Comparison of ENCODE assay signal across 9 cellular contexts in genomic region chr18:74140540-74140939, GRCh38. TPM values are rescaled to one million over a fixed set of nuclear protein-coding genes. Genes with fewer than 3 reads are reported as not detected.
DNase-seq lines count a peak whose midpoint lies in the region; ATAC-seq, FAIRE-seq and TF ChIP-seq lines count a peak whose summit lies in the region.
"Not testable (repeated sequence)": the region's sequence is repeated elsewhere in the genome, so short reads cannot be mapped to it uniquely, and the experiment has no call there.
"Had no signal": no experiment of that assay in that cellular context is flagged by ENCODE, and none has a peak within 500 bp of the region (broad histone marks: within the 10 kb centered on the region; RNA-seq: fewer than 3 reads in every experiment).

No MANE protein-coding gene starts in this region.

- CTCF ChIA-PET in activated CD4-positive, alpha-beta T cell treated with anti-CD3 and anti-CD28 coated beads for 36 hours (lab: Charles Lee), result interaction anchor here (1.3 kb wide), 1 partner anchor 9 kb away, joined by 3 read pairs; no protein-coding TSS in a partner anchor

- POLR2A ChIA-PET in activated CD4-positive, alpha-beta T cell treated with anti-CD3 and anti-CD28 coated beads for 36 hours (lab: Charles Lee), result interaction anchor here (1.1 to 1.2 kb wide), 2 partner anchors 11 to 58 kb away, joined by 3 read pairs; no protein-coding TSS in a partner anchor

- intact Hi-C loops in activated CD4-positive, alpha-beta T cell treated with anti-CD3 and anti-CD28 coated beads for 36 hours (cut with DNase I, micrococcal nuclease), result loop anchor here (1.0 kb wide), 1 partner anchor 8 kb away; the partner anchor contains the start of gene TIMM21 (in 2 of the 2)
- intact Hi-C loops in activated T-helper 1 cell treated with anti-CD3 and anti-CD28 coated beads, Interleukin-12 subunit alpha, Interleukin-12 subunit beta, Interleukin-2, Interleukin-4 antibody, amounts not matched to agents 30 ng/mL and 10 ng/mL and 1 ng/mL, durations not matched to agents 14 hours and 24 hours and 36 hours (cut with micrococcal nuclease), result loop anchor here (1.0 to 2.0 kb wide), 5 partner anchors 8 to 931 kb away; partner anchors contain the start of gene TIMM21
- intact Hi-C loops in dendritic cell treated with granulocyte-macrophage colony-stimulating factor and Interleukin-4, amounts not matched to agents 40 ng/mL and 50 ng/mL, for 4 days (cut with micrococcal nuclease), result not testable (repeated sequence)

- H3K4me1 Mint-ChIP-seq in activated CD4-positive, alpha-beta T cell treated with anti-CD3 and anti-CD28 coated beads for 36 hours, result peaks cover 39% of the 10 kb centered on the region
- H3K4me1 Mint-ChIP-seq in activated T-helper 1 cell treated with anti-CD3 and anti-CD28 coated beads, Interleukin-12 subunit alpha, Interleukin-12 subunit beta, Interleukin-2, Interleukin-4 antibody, amounts not matched to agents 30 ng/mL and 10 ng/mL and 1 ng/mL, durations not matched to agents 14 hours and 24 hours and 36 hours (ENCODE audit: low read depth), result peaks cover 44% of the 10 kb centered on the region
- H3K4me1 Mint-ChIP-seq in activated naive CD8-positive, alpha-beta T cell treated with anti-CD3 and anti-CD28 coated beads for 36 hours, result peaks cover 46% of the 10 kb centered on the region
- H3K4me1 Mint-ChIP-seq in dendritic cell treated with granulocyte-macrophage colony-stimulating factor and Interleukin-4, amounts not matched to agents 40 ng/mL and 50 ng/mL, for 4 days (ENCODE audit: low read depth), result peaks cover 24% of the 10 kb centered on the region
- H3K4me1 Mint-ChIP-seq in stimulated activated naive B cell treated with anti-CD40 and anti-IgM and Interleukin-4, amounts not matched to agents 10 μg/mL and 1 μg/mL and 100 μg/mL, for 72 hours, result peaks cover 6 to 13% of the 10 kb centered on the region in 2 donors

- H3K36me3 Mint-ChIP-seq in activated CD4-positive, alpha-beta T cell treated with anti-CD3 and anti-CD28 coated beads for 36 hours (ENCODE audit: low read depth); activated T-helper 1 cell treated with anti-CD3 and anti-CD28 coated beads, Interleukin-12 subunit alpha, Interleukin-12 subunit beta, Interleukin-2, Interleukin-4 antibody, amounts not matched to agents 30 ng/mL and 10 ng/mL and 1 ng/mL, durations not matched to agents 14 hours and 24 hours and 36 hours (ENCODE audit: low read depth); activated naive CD8-positive, alpha-beta T cell treated with anti-CD3 and anti-CD28 coated beads for 36 hours; dendritic cell treated with granulocyte-macrophage colony-stimulating factor and Interleukin-4, amounts not matched to agents 40 ng/mL and 50 ng/mL, for 4 days (ENCODE audit: low read depth); stimulated activated naive B cell treated with anti-CD40 and anti-IgM and Interleukin-4, amounts not matched to agents 10 μg/mL and 1 μg/mL and 100 μg/mL, for 72 hours: not testable (repeated sequence)

- peak; percentile 30 for ATAC-seq in activated CD4-positive, alpha-beta T cell treated with anti-CD3 and anti-CD28 coated beads for 36 hours
- ATAC-seq in stimulated activated naive B cell treated with anti-CD40 and anti-IgM and Interleukin-4, amounts not matched to agents 10 μg/mL and 1 μg/mL and 100 μg/mL, for 72 hours (replicated peaks), result not testable (repeated sequence)

- not testable (repeated sequence) for TF ChIP-seq POLR2A in GM12891 (IDR thresholded peaks at IDR 0.05; ENCODE audit: low read depth, low read length)

- peaks cover 10% of the 10 kb centered on the region for H3K27me3 Mint-ChIP-seq in activated CD4-positive, alpha-beta T cell treated with anti-CD3 and anti-CD28 coated beads for 36 hours
- H3K27me3 Mint-ChIP-seq in activated T-helper 1 cell treated with anti-CD3 and anti-CD28 coated beads, Interleukin-12 subunit alpha, Interleukin-12 subunit beta, Interleukin-2, Interleukin-4 antibody, amounts not matched to agents 30 ng/mL and 10 ng/mL and 1 ng/mL, durations not matched to agents 14 hours and 24 hours and 36 hours (ENCODE audit: insufficient read depth); activated naive CD8-positive, alpha-beta T cell treated with anti-CD3 and anti-CD28 coated beads for 36 hours; dendritic cell treated with granulocyte-macrophage colony-stimulating factor and Interleukin-4, amounts not matched to agents 40 ng/mL and 50 ng/mL, for 4 days: not testable (repeated sequence)
- H3K27me3 Mint-ChIP-seq in stimulated activated naive B cell treated with anti-CD40 and anti-IgM and Interleukin-4, amounts not matched to agents 10 μg/mL and 1 μg/mL and 100 μg/mL, for 72 hours, result peaks cover 17 to 18% of the 10 kb centered on the region in 2 donors

- not testable (repeated sequence) for H3K27ac Mint-ChIP-seq in activated CD4-positive, alpha-beta T cell treated with anti-CD3 and anti-CD28 coated beads for 36 hours
- H3K27ac Mint-ChIP-seq in activated T-helper 1 cell treated with anti-CD3 and anti-CD28 coated beads, Interleukin-12 subunit alpha, Interleukin-12 subunit beta, Interleukin-2, Interleukin-4 antibody, amounts not matched to agents 30 ng/mL and 10 ng/mL and 1 ng/mL, durations not matched to agents 14 hours and 24 hours and 36 hours, result peak overlapping the region; percentile 93
- H3K27ac Mint-ChIP-seq in activated naive CD8-positive, alpha-beta T cell treated with anti-CD3 and anti-CD28 coated beads for 36 hours, result peak overlapping the region; percentile 98
- peak overlapping the region; percentile 3 for H3K27ac Mint-ChIP-seq in dendritic cell treated with granulocyte-macrophage colony-stimulating factor and Interleukin-4, amounts not matched to agents 40 ng/mL and 50 ng/mL, for 4 days
- H3K27ac Mint-ChIP-seq in stimulated activated naive B cell treated with anti-CD40 and anti-IgM and Interleukin-4, amounts not matched to agents 10 μg/mL and 1 μg/mL and 100 μg/mL, for 72 hours, result peak overlapping the region; percentile 81

- not testable (repeated sequence) for H3K4me3 Mint-ChIP-seq in activated CD4-positive, alpha-beta T cell treated with anti-CD3 and anti-CD28 coated beads for 36 hours; dendritic cell treated with granulocyte-macrophage colony-stimulating factor and Interleukin-4, amounts not matched to agents 40 ng/mL and 50 ng/mL, for 4 days
- peak overlapping the region; percentile 59 for H3K4me3 Mint-ChIP-seq in activated T-helper 1 cell treated with anti-CD3 and anti-CD28 coated beads, Interleukin-12 subunit alpha, Interleukin-12 subunit beta, Interleukin-2, Interleukin-4 antibody, amounts not matched to agents 30 ng/mL and 10 ng/mL and 1 ng/mL, durations not matched to agents 14 hours and 24 hours and 36 hours
- peak overlapping the region; percentile 72 for H3K4me3 Mint-ChIP-seq in activated naive CD8-positive, alpha-beta T cell treated with anti-CD3 and anti-CD28 coated beads for 36 hours
- peak overlapping the region in 1 of 2 donors; percentile 21 for H3K4me3 Mint-ChIP-seq in stimulated activated naive B cell treated with anti-CD40 and anti-IgM and Interleukin-4, amounts not matched to agents 10 μg/mL and 1 μg/mL and 100 μg/mL, for 72 hours

- not testable (repeated sequence) for DNase-seq in GM12891 (ENCODE audit: insufficient read length, low spot score); activated CD4-positive, alpha-beta T cell treated with anti-CD3 and anti-CD28 coated beads for 36 hours; activated T-helper 1 cell treated with anti-CD3 and anti-CD28 coated beads, Interleukin-12 subunit alpha, Interleukin-12 subunit beta, Interleukin-2, Interleukin-4 antibody, amounts not matched to agents 30 ng/mL and 10 ng/mL and 1 ng/mL, durations not matched to agents 14 hours and 24 hours and 36 hours (ENCODE audit: low spot score); activated naive CD8-positive, alpha-beta T cell treated with anti-CD3 and anti-CD28 coated beads for 36 hours; stimulated activated naive B cell treated with anti-CD40 and anti-IgM and Interleukin-4, amounts not matched to agents 10 μg/mL and 1 μg/mL and 100 μg/mL, for 72 hours
- peak; percentile 76 for DNase-seq in MV-4-11 (lab: John Stamatoyannopoulos, UW)

- not testable (repeated sequence) for H3K9me3 Mint-ChIP-seq in activated CD4-positive, alpha-beta T cell treated with anti-CD3 and anti-CD28 coated beads for 36 hours (ENCODE audit: low read depth); activated T-helper 1 cell treated with anti-CD3 and anti-CD28 coated beads, Interleukin-12 subunit alpha, Interleukin-12 subunit beta, Interleukin-2, Interleukin-4 antibody, amounts not matched to agents 30 ng/mL and 10 ng/mL and 1 ng/mL, durations not matched to agents 14 hours and 24 hours and 36 hours; activated naive CD8-positive, alpha-beta T cell treated with anti-CD3 and anti-CD28 coated beads for 36 hours; dendritic cell treated with granulocyte-macrophage colony-stimulating factor and Interleukin-4, amounts not matched to agents 40 ng/mL and 50 ng/mL, for 4 days; stimulated activated naive B cell treated with anti-CD40 and anti-IgM and Interleukin-4, amounts not matched to agents 10 μg/mL and 1 μg/mL and 100 μg/mL, for 72 hours

- FAIRE-seq in GM12891 (lab: Jason Lieb, UNC), result peak; percentile 28

RNA-seq across cellular contexts. Expression of gene FBXO15, which starts 7.1 kb away (rescaled TPM):
- polyA plus RNA-seq in GM12891 (2012; ENCODE audit: low read depth, missing spikeins), result 0.33 TPM
- total RNA-seq in activated CD4-positive, alpha-beta T cell treated with anti-CD3 and anti-CD28 coated beads for 36 hours, result 1 to 10 TPM; 1.4 to 1.6 TPM
- 0.83 and 1.0 TPM in 2 replicates for total RNA-seq in activated T-helper 1 cell treated with anti-CD3 and anti-CD28 coated beads, Interleukin-12 subunit alpha, Interleukin-12 subunit beta, Interleukin-2, Interleukin-4 antibody, amounts not matched to agents 30 ng/mL and 10 ng/mL and 1 ng/mL, durations not matched to agents 14 hours and 24 hours and 36 hours
- 1 to 10 TPM; 3.0 to 3.8 TPM for total RNA-seq in activated naive CD8-positive, alpha-beta T cell treated with anti-CD3 and anti-CD28 coated beads for 36 hours
- total RNA-seq: Right ventricle myocardium superior had no signal
- polyA plus RNA-seq: CD14-positive monocyte had no signal

RNA-seq across cellular contexts. Expression of gene TIMM21, which starts 7.8 kb away (rescaled TPM):
- 32.5 TPM for polyA plus RNA-seq in GM12891 (2012; ENCODE audit: low read depth, missing spikeins)
- 10 to 100 TPM; 36.9 to 52.8 TPM for total RNA-seq in activated CD4-positive, alpha-beta T cell treated with anti-CD3 and anti-CD28 coated beads for 36 hours
- total RNA-seq in activated T-helper 1 cell treated with anti-CD3 and anti-CD28 coated beads, Interleukin-12 subunit alpha, Interleukin-12 subunit beta, Interleukin-2, Interleukin-4 antibody, amounts not matched to agents 30 ng/mL and 10 ng/mL and 1 ng/mL, durations not matched to agents 14 hours and 24 hours and 36 hours, result 54.1 and 60.2 TPM in 2 replicates
- total RNA-seq in activated naive CD8-positive, alpha-beta T cell treated with anti-CD3 and anti-CD28 coated beads for 36 hours, result 10 to 100 TPM; 78.1 to 79.0 TPM
